ENCODE assay signal across 15 cellular contexts in genomic region chr19:55667511-55667910, GRCh38.
"Had no signal": no experiment of that assay in that cellular context is flagged by ENCODE, and none has a peak within 500 bp of the region (broad histone marks: within the 10 kb centered on the region; RNA-seq: fewer than 3 reads in every experiment).

No MANE protein-coding gene starts in this region.

- H3K4me1 ChIP-seq: thyroid gland had no signal

- DNase-seq: activated CD4-positive, alpha-beta T cell treated with anti-CD3 and anti-CD28 coated beads, Interleukin-2, amount 10 ng/mL, durations not matched to agents 7 days and 5 days; activated naive CD4-positive, alpha-beta T cell treated with anti-CD3 and anti-CD28 coated beads for 36 hours; amniotic stem cell; cortex of kidney; effector CD4-positive, alpha-beta T cell; foreskin melanocyte; midbrain; T-cell; T-helper 9 cell; thyroid gland had no signal

- H3K9me3 ChIP-seq: thyroid gland had no signal

- H3K27ac Mint-ChIP-seq: activated naive CD4-positive, alpha-beta T cell treated with anti-CD3 and anti-CD28 coated beads for 36 hours; activated T-helper 2 cell treated with anti-CD3 and anti-CD28 coated beads, Interferon-gamma antibody, Interleukin-2, Interleukin-4, amounts not matched to agents 10 μg/mL and 5 μg/mL and 100 μg/mL, durations not matched to agents 14 hours and 24 hours and 36 hours; brain; stimulated activated memory B cell treated with anti-CD40 and anti-IgM and Interleukin-4, amounts not matched to agents 10 μg/mL and 1 μg/mL and 100 μg/mL, for 72 hours had no signal

- H3K27me3 Mint-ChIP-seq: activated CD4-positive, alpha-beta T cell treated with anti-CD3 and anti-CD28 coated beads, Interleukin-2, amount 10 ng/mL, durations not matched to agents 7 days and 5 days; brain; stimulated activated memory B cell treated with anti-CD40 and anti-IgM and Interleukin-4, amounts not matched to agents 10 μg/mL and 1 μg/mL and 100 μg/mL, for 72 hours; T-cell had no signal

- H3K27me3 ChIP-seq: thyroid gland had no signal

- FAIRE-seq: urothelium cell line had no signal

- H3K9me3 Mint-ChIP-seq: activated CD4-positive, alpha-beta T cell treated with anti-CD3 and anti-CD28 coated beads, Interleukin-2, amount 10 ng/mL, durations not matched to agents 7 days and 5 days; activated naive CD4-positive, alpha-beta T cell treated with anti-CD3 and anti-CD28 coated beads for 36 hours; activated T-helper 2 cell treated with anti-CD3 and anti-CD28 coated beads, Interferon-gamma antibody, Interleukin-2, Interleukin-4, amounts not matched to agents 10 μg/mL and 5 μg/mL and 100 μg/mL, durations not matched to agents 14 hours and 24 hours and 36 hours; brain; neural crest cell; stimulated activated memory B cell treated with anti-CD40 and anti-IgM and Interleukin-4, amounts not matched to agents 10 μg/mL and 1 μg/mL and 100 μg/mL, for 72 hours; T-cell had no signal

- H3K4me3 ChIP-seq: thyroid gland had no signal

- H3K4me3 Mint-ChIP-seq: activated CD4-positive, alpha-beta T cell treated with anti-CD3 and anti-CD28 coated beads, Interleukin-2, amount 10 ng/mL, durations not matched to agents 7 days and 5 days; activated naive CD4-positive, alpha-beta T cell treated with anti-CD3 and anti-CD28 coated beads for 36 hours; brain; neural crest cell; stimulated activated memory B cell treated with anti-CD40 and anti-IgM and Interleukin-4, amounts not matched to agents 10 μg/mL and 1 μg/mL and 100 μg/mL, for 72 hours; T-cell had no signal

- H3K27ac ChIP-seq: thyroid gland had no signal
